ENCODE assay signal across 8 cellular contexts in the genomic region with DNA sequence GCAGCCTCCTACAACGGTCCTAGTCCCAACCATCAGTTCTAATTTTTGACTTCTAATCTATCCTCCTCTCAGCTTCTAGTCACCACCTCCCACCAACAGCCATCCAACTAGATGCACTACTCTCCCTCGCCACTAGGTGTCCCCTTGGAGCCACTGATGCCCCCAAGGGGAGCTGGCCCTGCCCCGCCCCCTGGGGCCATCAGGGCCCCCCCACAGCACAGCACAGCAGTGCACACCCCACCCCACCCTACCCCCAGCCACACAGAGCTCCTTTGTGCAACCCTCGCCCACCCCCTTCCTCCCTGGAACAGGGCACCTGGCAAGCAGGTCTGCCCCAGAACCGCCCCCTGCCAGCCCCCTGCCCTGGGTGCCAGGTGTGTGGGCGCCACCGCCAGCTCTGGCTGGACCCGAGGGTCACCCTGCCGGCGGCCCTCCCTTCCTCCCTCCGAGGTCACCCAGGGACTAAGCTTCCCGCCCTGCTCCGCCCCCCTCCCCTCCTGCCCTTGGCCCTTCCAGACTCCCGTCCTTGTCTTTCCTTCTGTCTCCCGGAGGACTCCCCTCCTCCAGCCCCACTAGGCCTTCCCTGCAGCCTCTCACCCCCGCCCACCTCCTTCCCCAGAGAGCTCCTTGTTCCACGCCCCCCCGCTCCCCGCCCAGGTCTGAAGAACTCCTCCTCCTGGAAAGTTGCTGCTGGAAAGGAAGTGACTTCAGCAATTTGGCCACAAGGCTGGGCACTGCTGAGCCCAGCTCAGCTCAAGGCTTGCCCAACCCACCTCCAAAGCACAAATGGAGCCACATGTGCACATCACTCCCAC. TPM values are rescaled to one million over a fixed set of nuclear protein-coding genes. Genes with fewer than 3 reads are reported as not detected.
DNase-seq lines count a peak whose midpoint lies in the region; ATAC-seq and TF ChIP-seq lines count a peak whose summit lies in the region.

No MANE protein-coding gene starts in this region.

- H3K4me2 ChIP-seq in GM23338, result peak overlapping the region; percentile 76

- H3K9me3 Mint-ChIP-seq in GM23338, result no peaks in the 10 kb centered on the region

- DNase-seq in AML-193 (lab: John Stamatoyannopoulos, UW) (peak; percentile 79 to 86), GM23338 (ENCODE audit: low spot score) (peak; percentile 96), NOMO-1 treated with DMSO at 0.1 percent for 48 hours (lab: John Stamatoyannopoulos, UW; ENCODE audit: unreplicated experiment) (peak; percentile 81), epithelial cell of prostate (ENCODE audit: low read depth, low spot score) (no peak), mucosa of descending colon (peak; percentile 92 to 95 (median 93))
- DNase-seq in activated CD8-positive, alpha-beta memory T cell treated with anti-CD3 and anti-CD28 coated beads, Interleukin-2, amount 50 U/mL, for 4 hours, result peak; percentile 79
- peak; percentile 52 to 58 for DNase-seq in stimulated activated CD8-positive, alpha-beta memory T cell treated with anti-CD3 and anti-CD28 coated beads, Interleukin-2, amount 100 ng/mL, for 1 hour (ENCODE audit: low read depth in 2 of 2)

- H3K4me1 ChIP-seq in GM23338 (ENCODE audit: insufficient read depth), result peaks cover 44% of the 10 kb centered on the region
- peaks cover 25% of the 10 kb centered on the region for H3K4me1 ChIP-seq in mucosa of descending colon (ENCODE audit: low read depth)

- H3K36me3 ChIP-seq in GM23338 (ENCODE audit: insufficient read depth), result no peaks in the 10 kb centered on the region
- H3K36me3 ChIP-seq in mucosa of descending colon (ENCODE audit: low read depth), result no peaks in the 10 kb centered on the region

- H3K9me3 ChIP-seq in mucosa of descending colon, result no peaks in the 10 kb centered on the region

- peaks cover 21% of the 10 kb centered on the region for H3K27me3 Mint-ChIP-seq in GM23338 (ENCODE audit: insufficient read depth, low read depth, poor library complexity)

- peaks cover 5% of the 10 kb centered on the region; the same call in 2 of the 3 replicates for H3K36me3 Mint-ChIP-seq in GM23338 (ENCODE audit: low read depth)

- no peaks in the 10 kb centered on the region for H3K27me3 ChIP-seq in GM23338 (ENCODE audit: insufficient read depth)

- no peaks in the 10 kb centered on the region; the same call in 1 of the 2 replicates for H4K20me1 ChIP-seq in GM23338 (replicated peaks; ENCODE audit: insufficient read depth)

- peaks cover 54% of the 10 kb centered on the region for H3K4me1 Mint-ChIP-seq in GM23338

- peak overlapping the region; percentile 90 for H3K27ac Mint-ChIP-seq in GM23338

- no peak overlapping the region for H2AFZ ChIP-seq in GM23338

- peak overlapping the region; percentile 15; the same call in 1 of the 3 replicates for H3K4me3 Mint-ChIP-seq in GM23338

- H3K27ac ChIP-seq in GM23338 (ENCODE audit: low read depth) (peak overlapping the region; percentile 88), epithelial cell of prostate (peak overlapping the region; percentile 92)

- intact Hi-C loops in mucosa of descending colon (cut with DNase I, micrococcal nuclease), result loop anchor here in 1 of 2 donors (5.0 to 10.0 kb wide), 2 partner anchors 45 to 52 kb away; a partner anchor contains a TSS

- H3F3A ChIP-seq in GM23338 (replicated peaks; ENCODE audit: low read depth), result peaks cover 30% of the 10 kb centered on the region

- peak; percentile 74 to 87 for TF ChIP-seq CTCF in GM23338 (conservative IDR thresholded peaks at IDR 0.05; ENCODE audit: low read depth in 2 of 2)
- peak; percentile 96 for TF ChIP-seq CTCF in mucosa of descending colon (IDR thresholded peaks at IDR 0.05)

- no peaks in the 10 kb centered on the region for H3K79me2 ChIP-seq in GM23338 (replicated peaks; ENCODE audit: insufficient read depth)

- peak; percentile 78 for ATAC-seq in GM23338
- peak; percentile 76 for ATAC-seq in mucosa of descending colon
- ATAC-seq in HG03045 (IDR thresholded peaks at IDR 0.05; ENCODE audit: unreplicated experiment), result no peak

- H3K9me2 ChIP-seq in GM23338 (ENCODE audit: insufficient read depth), result no peaks in the 10 kb centered on the region

- H3K4me3 ChIP-seq in GM23338 (peak overlapping the region; percentile 46; the same call in 1 of the 2 replicates), mucosa of descending colon (no peak overlapping the region)

TF ChIP-seq in GM23338, 12 proteins besides CTCF, POLR2A, EP300 and RAD21:
- TF ChIP-seq ZNF114 (CRISPR knock-in tag; IDR thresholded peaks at IDR 0.05) (no peak), STAT1 (IDR thresholded peaks at IDR 0.05; ENCODE audit: unreplicated experiment) (no peak), ZNF331 (CRISPR knock-in tag; IDR thresholded peaks at IDR 0.05; ENCODE audit: low read depth) (no peak)
TF ChIP-seq in GM23338: peak in this region for 0.

RNA-seq across cellular contexts. Expression of a gene that starts 47.0 kb away (rescaled TPM):
- 19.1 and 22.2 TPM in 2 replicates for total RNA-seq in GM23338 (2014; rRNA removed; shearing (Covaris generic))
- polyA plus RNA-seq in GM23338 (2016; fragmentation: Nextera tagmentation; extraction: Ambion mirVana), result 6.8 and 8.3 TPM in 2 replicates
- 10 to 100 TPM; 13.7 to 58.6 (median 18.7) TPM for total RNA-seq in mucosa of descending colon
